Comparison of ENCODE assay signal across 8 cellular contexts in the genomic region with DNA sequence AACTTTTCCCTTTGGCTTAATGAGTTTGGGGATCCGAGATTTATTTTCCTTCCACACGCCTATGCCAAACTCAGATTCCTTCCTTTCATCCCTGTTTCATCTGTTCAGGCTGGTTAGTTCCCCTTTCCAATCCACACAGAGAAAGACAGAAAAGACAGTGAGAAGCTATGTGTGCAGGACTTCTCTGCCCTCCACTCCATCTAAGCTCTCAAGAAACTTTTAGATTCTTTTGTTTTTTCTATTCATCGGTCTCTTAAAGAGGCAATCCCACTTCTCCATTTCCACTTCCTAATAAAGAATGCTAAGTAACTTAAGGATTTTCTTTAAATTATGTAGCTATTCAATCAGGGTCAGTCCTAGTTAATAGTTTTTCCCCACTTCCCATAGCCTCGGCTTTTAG. TPM values are rescaled to one million over a fixed set of nuclear protein-coding genes. Genes with fewer than 3 reads are reported as not detected.
DNase-seq lines count a peak whose midpoint lies in the region; ATAC-seq and TF ChIP-seq lines count a peak whose summit lies in the region.

No MANE protein-coding gene starts in this region.

- DNase-seq in CD1c-positive myeloid dendritic cell (ENCODE audit: extremely low spot score) (peak; percentile 65), MV-4-11 (lab: John Stamatoyannopoulos, UW) (peak; percentile 60), dorsolateral prefrontal cortex (no peak), NCI-H1092 treated with DMSO at 0.1 percent for 48 hours (lab: John Stamatoyannopoulos, UW) (no peak), foreskin melanocyte (no peak), NCI-H146 treated with DMSO at 0.1 percent for 48 hours (lab: John Stamatoyannopoulos, UW; ENCODE audit: unreplicated experiment) (no peak)

- no peaks in the 10 kb centered on the region for H3F3A ChIP-seq in neural cell (ENCODE audit: insufficient read depth, low read length, poor library complexity, severe bottlenecking)

- peak overlapping the region; percentile 63 to 100 (median 84) for H3K4me3 ChIP-seq in dorsolateral prefrontal cortex
- H3K4me3 ChIP-seq in neural cell (ENCODE audit: low read length): peak overlapping the region; percentile 88

- no peak for TF ChIP-seq EP300 in neural cell (conservative IDR thresholded peaks at IDR 0.05; ENCODE audit: poor library complexity, severe bottlenecking)

- no peaks in the 10 kb centered on the region for H3K27me3 ChIP-seq in dorsolateral prefrontal cortex
- H3K27me3 ChIP-seq in neural cell (ENCODE audit: insufficient read depth, low read depth, low read length): no peaks in the 10 kb centered on the region

- TF ChIP-seq CTCF in dorsolateral prefrontal cortex (IDR thresholded peaks at IDR 0.05 in 54 of 56, conservative IDR thresholded peaks at IDR 0.05 in 2 of 56; ENCODE audit: low read depth in 1 of 56, partially characterized antibody in 56 of 56) (no peak), neural cell (IDR thresholded peaks at IDR 0.05; ENCODE audit: poor library complexity, severe bottlenecking) (no peak)

- H2AFZ ChIP-seq in neural cell (ENCODE audit: low read depth, low read length): no peak overlapping the region

- peaks cover 4% of the 10 kb centered on the region for H3K36me3 ChIP-seq in neural cell (ENCODE audit: insufficient read depth, low read length)

- no peaks in the 10 kb centered on the region for H3K9me2 ChIP-seq in neural cell (ENCODE audit: insufficient read depth, low read length)

- H3K27ac ChIP-seq in dorsolateral prefrontal cortex (peak overlapping the region in 50 of 59 donors; percentile 5 to 96 (median 88)), neural cell (ENCODE audit: low read length) (no peak overlapping the region)

- no peaks in the 10 kb centered on the region for H3K9me3 ChIP-seq in neural cell (ENCODE audit: low read length)

- TF ChIP-seq RAD21 in neural cell (conservative IDR thresholded peaks at IDR 0.05): no peak

- H4K20me1 ChIP-seq in neural cell (ENCODE audit: insufficient read depth): no peaks in the 10 kb centered on the region

- peaks cover 29% of the 10 kb centered on the region for H3K79me2 ChIP-seq in neural cell (replicated peaks; ENCODE audit: insufficient read depth, low read length)

- H3K9ac ChIP-seq in neural cell (ENCODE audit: low read length): no peak overlapping the region

- ATAC-seq in HG03469 (IDR thresholded peaks at IDR 0.05; ENCODE audit: unreplicated experiment): no peak

- intact Hi-C loops in dorsolateral prefrontal cortex (cut with DNase I): no loop called here

- peak overlapping the region; percentile 86 for H3K4me2 ChIP-seq in neural cell (ENCODE audit: low read length)

TF ChIP-seq in neural cell, 6 proteins besides CTCF, POLR2A, EP300 and RAD21:
- TF ChIP-seq TAF1 (IDR thresholded peaks at IDR 0.05; ENCODE audit: low read depth) (no peak), SMC3 (conservative IDR thresholded peaks at IDR 0.05; ENCODE audit: poor library complexity) (no peak)
TF ChIP-seq in neural cell: peak in this region for 0.

RNA-seq across cellular contexts. Expression of a gene that starts 11.2 kb away (rescaled TPM):
- total RNA-seq in dorsolateral prefrontal cortex: 10 to 100 TPM in 92 of 120 experiments, 1 to 10 TPM in 28; 3.7 to 35.1 (median 13.0) TPM
- 0.10 and 0.15 TPM in 2 replicates for polyA plus RNA-seq in neural cell
- polyA minus RNA-seq in neural cell: 0.23 and 0.24 TPM in 2 replicates

RNA-seq across cellular contexts. Expression of a gene that starts 11.2 kb away (rescaled TPM):
- 10 to 100 TPM; 11.6 to 28.0 (median 17.4) TPM for total RNA-seq in dorsolateral prefrontal cortex
- polyA plus RNA-seq in neural cell: 10.5 and 14.7 TPM in 2 replicates
- 24.1 and 25.7 TPM in 2 replicates for polyA minus RNA-seq in neural cell

Comparison
In these comparisons a context has a peak if more than half of its experiments do, and no peak if none do; other contexts are left out.
1. DNase-seq: peak in CD1c-positive myeloid dendritic cell (single experiment) and MV-4-11 (single experiment); none in dorsolateral prefrontal cortex (0 of 10), NCI-H1092 treated with DMSO at 0.1 percent for 48 hours (single experiment), foreskin melanocyte (single experiment) and NCI-H146 treated with DMSO at 0.1 percent for 48 hours (single experiment).